In genomic region chr19:51439021-51439465, GRCh38 we compare ENCODE assay signal across 8 cellular contexts. TPM values are rescaled to one million over a fixed set of nuclear protein-coding genes. Genes with fewer than 3 reads are reported as not detected.
DNase-seq lines count a peak whose midpoint lies in the region; ATAC-seq and TF ChIP-seq lines count a peak whose summit lies in the region.

No MANE protein-coding gene starts in this region.

- H3K27me3 ChIP-seq in left ventricle myocardium inferior (ENCODE audit: low read depth): peaks cover 99% of the 10 kb centered on the region
- no peaks in the 10 kb centered on the region for H3K27me3 ChIP-seq in right cardiac atrium (ENCODE audit: control insufficient read depth, insufficient read depth)

- H3K27ac Mint-ChIP-seq in stimulated activated naive CD8-positive, alpha-beta T cell treated with anti-CD3 and anti-CD28 coated beads, Interleukin-15, amount 100 ng/mL, for 72 hours: no peak overlapping the region

- no peak overlapping the region for H3K4me3 ChIP-seq in left ventricle myocardium inferior
- H3K4me3 ChIP-seq in right cardiac atrium (ENCODE audit: low read length): no peak overlapping the region
- H3K4me3 ChIP-seq in fibroblast of pulmonary artery (replicated peaks; ENCODE audit: low read depth, low read length): no peak overlapping the region

- no peak overlapping the region for H3K4me3 Mint-ChIP-seq in stimulated activated naive CD8-positive, alpha-beta T cell treated with anti-CD3 and anti-CD28 coated beads, Interleukin-15, amount 100 ng/mL, for 72 hours

- peaks cover 58% of the 10 kb centered on the region for H3K4me1 Mint-ChIP-seq in stimulated activated naive CD8-positive, alpha-beta T cell treated with anti-CD3 and anti-CD28 coated beads, Interleukin-15, amount 100 ng/mL, for 72 hours

- no peaks in the 10 kb centered on the region for H3K9me3 ChIP-seq in left ventricle myocardium inferior (replicated peaks)
- H3K9me3 ChIP-seq in right cardiac atrium (ENCODE audit: control insufficient read depth, low read length): no peaks in the 10 kb centered on the region

- H3K4me1 ChIP-seq in left ventricle myocardium inferior (no peaks in the 10 kb centered on the region), right cardiac atrium (ENCODE audit: control insufficient read depth, insufficient read depth, low read length) (no peaks in the 10 kb centered on the region)

- peaks cover 36% of the 10 kb centered on the region for H3K27me3 Mint-ChIP-seq in stimulated activated naive CD8-positive, alpha-beta T cell treated with anti-CD3 and anti-CD28 coated beads, Interleukin-15, amount 100 ng/mL, for 72 hours

- TF ChIP-seq CTCF in left ventricle myocardium inferior (IDR thresholded peaks at IDR 0.05; ENCODE audit: borderline replicate concordance) (peak; percentile 39), fibroblast of pulmonary artery (IDR thresholded peaks at IDR 0.05; ENCODE audit: low read length, missing control alignments) (peak; percentile 38)

- H3K27ac ChIP-seq in left ventricle myocardium inferior (replicated peaks) (no peak overlapping the region), right cardiac atrium (ENCODE audit: low read length) (no peak overlapping the region)

- DNase-seq in left ventricle myocardium inferior: no peak
- no peak for DNase-seq in right cardiac atrium
- DNase-seq in fibroblast of pulmonary artery (ENCODE audit: low read depth): peak; percentile 7
- DNase-seq in stimulated activated naive CD8-positive, alpha-beta T cell treated with anti-CD3 and anti-CD28 coated beads, Interleukin-15, amount 100 ng/mL, for 72 hours: peak; percentile 38 to 44
- no peak for DNase-seq in COR-L47 (lab: John Stamatoyannopoulos, UW)
- no peak for DNase-seq in NCI-H187 treated with DMSO at 0.1 percent for 48 hours (lab: John Stamatoyannopoulos, UW)
- no peak for DNase-seq in activated effector memory CD4-positive, alpha-beta T cell treated with Interleukin-2 at 50 U/mL for 16 hours

- no peaks in the 10 kb centered on the region for H3K36me3 ChIP-seq in left ventricle myocardium inferior

- intact Hi-C loops in left ventricle myocardium inferior (cut with micrococcal nuclease): no loop called here
- intact Hi-C loops in right cardiac atrium (cut with DNase I): no loop called here

- no peaks in the 10 kb centered on the region for H3K9me3 Mint-ChIP-seq in stimulated activated naive CD8-positive, alpha-beta T cell treated with anti-CD3 and anti-CD28 coated beads, Interleukin-15, amount 100 ng/mL, for 72 hours

- 54% methylated on average over 5 of the region's 5 CpGs for WGBS in right cardiac atrium

- no peak for ATAC-seq in right cardiac atrium
- peak; percentile 82 for ATAC-seq in SK-N-SH treated with all-trans-retinoic acid at 6 μM for 48 hours
- no peak for ATAC-seq in stimulated activated naive CD8-positive, alpha-beta T cell treated with anti-CD3 and anti-CD28 coated beads, Interleukin-15, amount 100 ng/mL, for 72 hours

TF ChIP-seq in SK-N-SH treated with all-trans-retinoic acid at 6 μM for 48 hours, 23 proteins besides CTCF, POLR2A, EP300 and RAD21:
- TF ChIP-seq POU6F1 (CRISPR knock-in tag; IDR thresholded peaks at IDR 0.05; ENCODE audit: borderline replicate concordance, low read depth) (no peak), ISL1 (CRISPR knock-in tag; IDR thresholded peaks at IDR 0.05) (no peak), OSR1 (CRISPR knock-in tag; IDR thresholded peaks at IDR 0.05) (no peak), TCF4 (CRISPR knock-in tag; IDR thresholded peaks at IDR 0.05; ENCODE audit: borderline replicate concordance) (no peak), CSDC2 (CRISPR knock-in tag; IDR thresholded peaks at IDR 0.05) (no peak), BACH2 (CRISPR knock-in tag; IDR thresholded peaks at IDR 0.05; ENCODE audit: borderline replicate concordance) (no peak), TSHZ2 (CRISPR knock-in tag; IDR thresholded peaks at IDR 0.05) (no peak), ARNTL (CRISPR knock-in tag; IDR thresholded peaks at IDR 0.05; ENCODE audit: borderline replicate concordance, low read depth) (no peak), TOX (CRISPR knock-in tag; IDR thresholded peaks at IDR 0.05; ENCODE audit: borderline replicate concordance) (no peak)
TF ChIP-seq in SK-N-SH treated with all-trans-retinoic acid at 6 μM for 48 hours: peak in this region for 0.

RNA-seq across cellular contexts. Expression of gene SIGLEC8, which starts 19.2 kb away (rescaled TPM):
- total RNA-seq in left ventricle myocardium inferior: 0.16 TPM
- total RNA-seq in right cardiac atrium: not detected
- polyA plus RNA-seq in right cardiac atrium: not detected

RNA-seq across cellular contexts. Expression of gene SIGLEC10, which starts 21.6 kb away (rescaled TPM):
- total RNA-seq in left ventricle myocardium inferior (0.38 TPM), right cardiac atrium (1 to 10 TPM in 3 of 4 donors, under 1 TPM in 1; 0.62 to 6.5 (median 2.7) TPM)
- 0.77 TPM for polyA plus RNA-seq in right cardiac atrium

RNA-seq across cellular contexts. Expression of gene CEACAM18, which starts 39.3 kb away (rescaled TPM):
- total RNA-seq in left ventricle myocardium inferior (not detected), right cardiac atrium (not detected)
- not detected for polyA plus RNA-seq in right cardiac atrium

RNA-seq across cellular contexts. Expression of gene C19orf84, which starts 48.7 kb away (rescaled TPM):
- not detected for total RNA-seq in left ventricle myocardium inferior
- not detected for total RNA-seq in right cardiac atrium
- polyA plus RNA-seq in right cardiac atrium: not detected

RNA-seq across cellular contexts. Expression of gene LIM2, which starts 51.3 kb away (rescaled TPM):
- not detected for total RNA-seq in left ventricle myocardium inferior
- not detected for total RNA-seq in right cardiac atrium
- polyA plus RNA-seq in right cardiac atrium: not detected

Comparison
In these comparisons a context has a peak if more than half of its experiments do, and no peak if none do; other contexts are left out.
1. DNase-seq: peak in fibroblast of pulmonary artery (single experiment) and stimulated activated naive CD8-positive, alpha-beta T cell treated with anti-CD3 and anti-CD28 coated beads, Interleukin-15, amount 100 ng/mL, for 72 hours (2 of 2); none in left ventricle myocardium inferior (single experiment), right cardiac atrium (0 of 3), COR-L47 (single experiment), NCI-H187 treated with DMSO at 0.1 percent for 48 hours (single experiment) and activated effector memory CD4-positive, alpha-beta T cell treated with Interleukin-2 at 50 U/mL for 16 hours (single experiment).